34 cellular contexts compared by ENCODE assay signal in the genomic region with DNA sequence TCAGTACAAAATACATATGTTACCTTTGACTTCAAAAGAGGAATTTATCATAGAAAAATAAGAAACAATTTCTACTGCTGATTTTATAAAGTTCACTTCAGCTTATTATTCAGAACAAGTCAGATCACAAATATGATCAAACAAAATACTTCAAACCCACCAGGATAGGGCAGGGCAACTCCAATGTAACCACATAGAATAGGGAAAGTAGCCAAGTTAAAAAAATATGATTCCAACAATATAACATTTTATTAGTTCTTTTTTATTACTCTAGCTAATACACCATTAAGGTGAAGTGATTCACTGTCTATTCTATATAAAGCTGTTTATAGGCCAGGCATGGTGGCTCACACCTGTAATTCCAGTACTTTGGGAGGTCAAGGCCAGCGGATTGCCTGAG. TPM values are rescaled to one million over a fixed set of nuclear protein-coding genes. Genes with fewer than 3 reads are reported as not detected.
DNase-seq lines count a peak whose midpoint lies in the region; ATAC-seq, FAIRE-seq and TF ChIP-seq lines count a peak whose summit lies in the region.
"Had no signal": no experiment of that assay in that cellular context is flagged by ENCODE, and none has a peak within 500 bp of the region (broad histone marks: within the 10 kb centered on the region; RNA-seq: fewer than 3 reads in every experiment).

No MANE protein-coding gene starts in this region.

- H4K20me1 ChIP-seq in PC-3 (ENCODE audit: low read length) (no peaks in the 10 kb centered on the region), SU-DHL-6 (ENCODE audit: low read depth, low read length) (no peaks in the 10 kb centered on the region), astrocyte (ENCODE audit: insufficient read depth, low read length) (no peaks in the 10 kb centered on the region)
- H4K20me1 ChIP-seq: BLaER1; BLaER1 treated with 17β-estradiol and CSF1 and Interleukin-3, amounts not matched to agents 10 nM and 100 nM had no signal

- H3K4me1 ChIP-seq in PC-3 (ENCODE audit: insufficient read depth, low read length) (peaks cover 16% of the 10 kb centered on the region), astrocyte (ENCODE audit: insufficient read depth, low read length) (no peaks in the 10 kb centered on the region)
- H3K4me1 ChIP-seq: A549, BE2C, BLaER1, Caco-2 had no signal

- H3K36me3 Mint-ChIP-seq in astrocyte (ENCODE audit: low read depth, unreplicated experiment): no peaks in the 10 kb centered on the region
- H3K36me3 Mint-ChIP-seq: CD14-positive monocyte; CD4-positive, alpha-beta memory T cell; CD4-positive, CD25-positive, alpha-beta regulatory T cell; CD8-positive, alpha-beta memory T cell; CD8-positive, alpha-beta T cell had no signal

- H3K9ac ChIP-seq in PC-3 (ENCODE audit: low read length) (no peak overlapping the region), SU-DHL-6 (ENCODE audit: low read length) (no peak overlapping the region), astrocyte (ENCODE audit: low read length) (no peak overlapping the region)
- H3K9ac ChIP-seq: BLaER1; BLaER1 treated with 17β-estradiol and CSF1 and Interleukin-3, amounts not matched to agents 10 nM and 100 nM had no signal

- peak; percentile 88 for DNase-seq in PC-3
- peak; percentile 6 for DNase-seq in astrocyte (ENCODE audit: low read depth)
- DNase-seq in NCI-H1048 (lab: John Stamatoyannopoulos, UW): no peak
- DNase-seq in NCI-H82 (lab: John Stamatoyannopoulos, UW): no peak
- DNase-seq: 8988T; ACHN; AML-193; BE2C; C1 segment of cervical spinal cord; Caco-2; Calu3; CD4-positive, alpha-beta memory T cell; CD4-positive, alpha-beta T cell; CD4-positive, CD25-positive, alpha-beta regulatory T cell; CD8-positive, alpha-beta memory T cell; CD8-positive, alpha-beta T cell; COR-L47; DMS 273 treated with DMSO at 0.1 percent for 48 hours; DMS153; DMS79; DMS79 treated with DMSO at 0.1 percent for 48 hours; DND-41; EL had no signal

- peaks cover 3% of the 10 kb centered on the region for H3K27me3 Mint-ChIP-seq in astrocyte (ENCODE audit: low read depth, unreplicated experiment)
- H3K27me3 Mint-ChIP-seq: B cell; CD4-positive, alpha-beta memory T cell; CD4-positive, alpha-beta T cell; CD4-positive, CD25-positive, alpha-beta regulatory T cell had no signal

- TF ChIP-seq CTCF in PC-3 (conservative IDR thresholded peaks at IDR 0.05; ENCODE audit: low read depth, low read length): no peak
- TF ChIP-seq CTCF in SU-DHL-6 (IDR thresholded peaks at IDR 0.05; ENCODE audit: insufficient read depth, low read length, poor library complexity, severe bottlenecking): no peak
- no peak for TF ChIP-seq CTCF in astrocyte (IDR thresholded peaks at IDR 0.05; ENCODE audit: insufficient read depth, low read depth, low read length)

- H3K36me3 ChIP-seq in PC-3 (ENCODE audit: low read depth, low read length) (no peaks in the 10 kb centered on the region), SU-DHL-6 (ENCODE audit: low read length) (no peaks in the 10 kb centered on the region), astrocyte (ENCODE audit: insufficient read depth, low read length) (no peaks in the 10 kb centered on the region)
- H3K36me3 ChIP-seq: BE2C; BLaER1; BLaER1 treated with 17β-estradiol and CSF1 and Interleukin-3, amounts not matched to agents 10 nM and 100 nM had no signal

- POLR2A ChIA-PET in PC-3 (lab: Charles Lee; ENCODE audit: unreplicated experiment): interaction anchor here (0.6 to 1.1 kb wide), 2 partner anchors 55 to 67 kb away, joined by 3 to 4 read pairs; a partner anchor contains a TSS

- H3K79me2 ChIP-seq in PC-3 (ENCODE audit: low read length) (no peaks in the 10 kb centered on the region), SU-DHL-6 (ENCODE audit: insufficient read depth, low read length) (no peaks in the 10 kb centered on the region), astrocyte (ENCODE audit: insufficient read depth, low read length) (no peaks in the 10 kb centered on the region)

- H3K27ac ChIP-seq in PC-3 (ENCODE audit: low read length): peak overlapping the region; percentile 68
- no peak overlapping the region for H3K27ac ChIP-seq in SU-DHL-6 (ENCODE audit: low read depth, low read length)
- H3K27ac ChIP-seq in astrocyte (ENCODE audit: low read depth, low read length): no peak overlapping the region
- H3K27ac ChIP-seq: 22Rv1; A549; BLaER1; BLaER1 treated with 17β-estradiol and CSF1 and Interleukin-3, amounts not matched to agents 10 nM and 100 nM; C4-2B had no signal

- peaks cover 3% of the 10 kb centered on the region for H3K4me1 Mint-ChIP-seq in astrocyte (ENCODE audit: low read depth, unreplicated experiment)
- H3K4me1 Mint-ChIP-seq: B cell; CD4-positive, alpha-beta memory T cell; CD4-positive, CD25-positive, alpha-beta regulatory T cell; CD8-positive, alpha-beta memory T cell had no signal

- no peaks in the 10 kb centered on the region for H3K9me3 Mint-ChIP-seq in astrocyte (ENCODE audit: unreplicated experiment)
- H3K9me3 Mint-ChIP-seq: CD4-positive, alpha-beta T cell; CD8-positive, alpha-beta T cell had no signal

- FAIRE-seq in astrocyte (lab: Jason Lieb, UNC): no peak
- FAIRE-seq: A204.1, A549, D721Med had no signal

- H3K9me3 ChIP-seq in PC-3 (ENCODE audit: low read length) (no peaks in the 10 kb centered on the region), SU-DHL-6 (ENCODE audit: insufficient read depth, low read length) (no peaks in the 10 kb centered on the region), astrocyte (ENCODE audit: insufficient read depth, low read depth, low read length) (no peaks in the 10 kb centered on the region)
- H3K9me3 ChIP-seq: A549; BE2C; BLaER1; BLaER1 treated with 17β-estradiol and CSF1 and Interleukin-3, amounts not matched to agents 10 nM and 100 nM; Caco-2 had no signal

- H3K4me3 ChIP-seq in PC-3 (ENCODE audit: low read length) (no peak overlapping the region), SU-DHL-6 (ENCODE audit: insufficient read depth, low read length, poor library complexity, severe bottlenecking) (no peak overlapping the region), astrocyte (ENCODE audit: insufficient read depth, low read depth, low read length) (no peak overlapping the region)
- H3K4me3 ChIP-seq: A549; BLaER1; BLaER1 treated with 17β-estradiol and CSF1 and Interleukin-3, amounts not matched to agents 10 nM and 100 nM had no signal

- CTCF ChIA-PET in PC-3 (lab: Charles Lee): interaction anchor here (1.2 kb wide), 1 partner anchor 70 kb away, joined by 3 read pairs; no protein-coding TSS in a partner anchor

- peak; percentile 89 for ATAC-seq in PC-3
- ATAC-seq in GM21390 (IDR thresholded peaks at IDR 0.05; ENCODE audit: unreplicated experiment): no peak
- ATAC-seq: A549; CD8-positive, alpha-beta T cell had no signal

- no peak overlapping the region for H3K27ac Mint-ChIP-seq in astrocyte (ENCODE audit: unreplicated experiment)
- H3K27ac Mint-ChIP-seq: B cell; CD14-positive monocyte; CD4-positive, alpha-beta memory T cell; CD4-positive, alpha-beta T cell; CD4-positive, CD25-positive, alpha-beta regulatory T cell; CD8-positive, alpha-beta T cell had no signal

- BruUV-seq in PC-3 (replicated peaks; lab: Mats Ljungman, UMichigan): no TSS peak

- H3F3A ChIP-seq in PC-3 (ENCODE audit: low read length, unreplicated experiment) (no peaks in the 10 kb centered on the region), SU-DHL-6 (ENCODE audit: insufficient read depth) (no peaks in the 10 kb centered on the region)

- intact Hi-C loops in PC-3 (cut with micrococcal nuclease): loop anchor here (1.0 to 5.0 kb wide), 3 partner anchors 39 to 55 kb away; a partner anchor contains a TSS

- H3K27me3 ChIP-seq in PC-3 (ENCODE audit: low read length): no peaks in the 10 kb centered on the region
- H3K27me3 ChIP-seq in SU-DHL-6 (ENCODE audit: low read length): no peaks in the 10 kb centered on the region
- H3K27me3 ChIP-seq in astrocyte (ENCODE audit: insufficient read depth, low read length): no peaks in the 10 kb centered on the region
- H3K27me3 ChIP-seq: BE2C; BLaER1; BLaER1 treated with 17β-estradiol and CSF1 and Interleukin-3, amounts not matched to agents 10 nM and 100 nM had no signal

- H3K4me2 ChIP-seq in PC-3 (ENCODE audit: low read length) (peak overlapping the region; percentile 42), SU-DHL-6 (ENCODE audit: low read depth, low read length, poor library complexity, severe bottlenecking) (no peak overlapping the region), astrocyte (ENCODE audit: low read length) (no peak overlapping the region)
- H3K4me2 ChIP-seq: A549; BLaER1; BLaER1 treated with 17β-estradiol and CSF1 and Interleukin-3, amounts not matched to agents 10 nM and 100 nM had no signal

- H3K4me3 Mint-ChIP-seq in astrocyte (ENCODE audit: unreplicated experiment): no peak overlapping the region
- H3K4me3 Mint-ChIP-seq: B cell; CD14-positive monocyte; CD4-positive, alpha-beta memory T cell; CD4-positive, alpha-beta T cell; CD4-positive, CD25-positive, alpha-beta regulatory T cell; CD8-positive, alpha-beta memory T cell; CD8-positive, alpha-beta T cell had no signal

- no peaks in the 10 kb centered on the region for H3K9me2 ChIP-seq in PC-3 (replicated peaks; ENCODE audit: low read length)
- no peaks in the 10 kb centered on the region for H3K9me2 ChIP-seq in SU-DHL-6 (replicated peaks; ENCODE audit: insufficient read depth, low read length)

- H2AFZ ChIP-seq in PC-3 (ENCODE audit: low read length) (no peak overlapping the region), SU-DHL-6 (ENCODE audit: low read depth, low read length, severe bottlenecking) (peak overlapping the region; percentile 13), astrocyte (ENCODE audit: low read depth, low read length) (no peak overlapping the region)

RNA-seq across cellular contexts. Expression of a gene that starts 54.6 kb away (rescaled TPM):
- total RNA-seq in PC-3 (2014; rRNA removed): 18.3 and 21.1 TPM in 2 replicates
- 29.6 and 34.9 TPM in 2 replicates for total RNA-seq in astrocyte

Comparison
In these comparisons a context has a peak if more than half of its experiments do, and no peak if none do; other contexts are left out.
1. DNase-seq: peak in PC-3 (single experiment) and astrocyte (single experiment); none in NCI-H1048 (single experiment) and NCI-H82 (single experiment).